Comparison of ENCODE assay signal across 24 cellular contexts in the genomic region with DNA sequence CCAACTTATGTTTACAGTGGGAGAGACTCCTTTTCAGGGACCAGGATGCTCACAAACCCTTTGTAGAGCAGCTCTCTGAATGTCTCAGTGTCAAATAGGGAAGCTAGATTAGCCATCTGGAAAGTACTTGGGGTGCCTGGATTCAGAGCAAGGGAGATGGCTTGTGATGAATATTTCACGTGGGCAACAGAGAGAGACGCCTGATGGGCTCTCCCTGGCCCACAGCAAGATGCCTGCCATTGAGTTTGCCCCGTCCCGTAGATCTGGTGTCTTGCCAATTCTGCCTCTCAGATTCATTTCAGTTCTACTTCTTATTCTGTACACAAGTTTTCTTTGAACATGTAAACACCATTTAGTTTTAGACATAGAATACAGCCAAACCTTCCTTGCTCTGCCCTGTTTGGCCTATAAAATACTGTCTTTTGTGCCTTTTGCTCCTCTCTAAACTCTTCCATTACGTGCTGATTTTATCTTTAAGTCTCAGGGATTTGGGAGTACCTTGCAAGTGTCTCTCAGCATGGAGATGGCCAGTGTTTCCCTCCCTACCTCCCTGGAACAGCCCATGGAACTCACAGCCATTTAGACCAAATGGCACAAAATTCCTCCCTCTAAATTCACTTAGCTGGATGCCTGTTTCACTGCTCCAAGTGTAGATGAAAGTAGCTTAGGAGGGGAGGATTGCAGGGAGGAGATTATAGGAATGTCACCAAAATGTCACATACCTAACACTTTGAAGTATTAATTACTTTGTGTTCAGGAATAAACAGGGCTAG.
"Had no signal": no experiment of that assay in that cellular context is flagged by ENCODE, and none has a peak within 500 bp of the region (broad histone marks: within the 10 kb centered on the region; RNA-seq: fewer than 3 reads in every experiment).

No MANE protein-coding gene starts in this region.

- DNase-seq: activated CD4-positive, alpha-beta T cell treated with anti-CD3 and anti-CD28 coated beads for 4 hours; activated CD4-positive, alpha-beta T cell treated with anti-CD3 and anti-CD28 coated beads, Interleukin-2, amount 50 U/mL, for 4 hours; activated naive CD4-positive, alpha-beta T cell; activated T-cell treated with anti-CD3 and anti-CD28 coated beads for 4 hours; activated T-cell treated with anti-CD3 and anti-CD28 coated beads, Interleukin-2, amount 50 U/mL, for 72 hours; colonic mucosa; effector CD8-positive, alpha-beta T cell; gastrocnemius medialis; glutamatergic neuron; islet precursor cell; left ventricle myocardium inferior; mucosa of descending colon; pancreas; spleen; stimulated activated CD4-positive, alpha-beta T cell treated with anti-CD3 and anti-CD28 coated beads, Interleukin-2, amount 100 ng/mL, for 48 hours; stimulated activated naive CD8-positive, alpha-beta T cell treated with anti-CD3 and anti-CD28 coated beads, Interleukin-15, Interleukin-2, amounts not matched to agents 100 U/mL and 50 U/mL, for 24 hours; testis; transverse colon had no signal

- H3K9me3 ChIP-seq: colonic mucosa, gastrocnemius medialis, left ventricle myocardium inferior, mucosa of descending colon, pancreas, right atrium auricular region, testis, transverse colon, vagina had no signal

- H3K4me1 ChIP-seq: colonic mucosa, gastrocnemius medialis, pancreas, right atrium auricular region, spleen, testis, transverse colon, vagina had no signal

- H3K4me3 ChIP-seq: colonic mucosa, gastrocnemius medialis, left ventricle myocardium inferior, lung, mucosa of descending colon, pancreas, right atrium auricular region, spleen, testis, transverse colon, vagina had no signal

- H3K36me3 ChIP-seq: colonic mucosa, gastrocnemius medialis, left ventricle myocardium inferior, pancreas, right atrium auricular region, spleen, transverse colon, vagina had no signal

- H3K27me3 ChIP-seq: colonic mucosa, gastrocnemius medialis, pancreas, right atrium auricular region, spleen, testis, transverse colon, vagina had no signal

- H3K27ac ChIP-seq: colonic mucosa, epithelial cell of prostate, gastrocnemius medialis, left ventricle myocardium inferior, pancreas, right atrium auricular region, spleen, testis, transverse colon, vagina, VCaP had no signal

- ATAC-seq: activated naive CD4-positive, alpha-beta T cell treated with anti-CD3 and anti-CD28 coated beads, Interleukin-2, amount 50 U/mL, for 72 hours; activated T-cell treated with anti-CD3 and anti-CD28 coated beads, Interleukin-2, amount 50 U/mL, for 72 hours; gastrocnemius medialis; mucosa of descending colon; pancreas; stimulated activated naive CD8-positive, alpha-beta T cell treated with anti-CD3 and anti-CD28 coated beads, Interleukin-15, Interleukin-2, amounts not matched to agents 100 U/mL and 50 U/mL, for 24 hours had no signal
